Comparison of ENCODE assay signal across 16 cellular contexts in the genomic region with DNA sequence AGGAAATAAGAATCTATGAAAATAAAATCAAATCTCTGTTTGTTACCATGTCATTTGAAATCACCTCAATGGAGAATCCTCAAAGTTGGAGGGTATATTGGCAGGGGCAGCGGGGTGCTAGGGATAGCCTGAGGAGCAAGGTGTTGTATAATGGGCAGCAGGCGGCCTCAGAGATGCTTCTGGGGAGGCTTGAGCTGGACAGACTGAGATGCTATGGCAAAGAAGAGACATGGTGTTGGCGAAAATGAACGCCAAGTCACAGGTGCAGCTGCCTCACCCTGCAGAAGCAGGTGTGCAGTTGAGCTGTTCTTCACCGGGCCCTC. TPM values are rescaled to one million over a fixed set of nuclear protein-coding genes. Genes with fewer than 3 reads are reported as not detected.
DNase-seq lines count a peak whose midpoint lies in the region; ATAC-seq, FAIRE-seq and TF ChIP-seq lines count a peak whose summit lies in the region.
"Had no signal": no experiment of that assay in that cellular context is flagged by ENCODE, and none has a peak within 500 bp of the region (broad histone marks: within the 10 kb centered on the region; RNA-seq: fewer than 3 reads in every experiment).

No MANE protein-coding gene starts in this region.

- no peaks in the 10 kb centered on the region for H4K20me1 ChIP-seq in neural progenitor cell (ENCODE audit: low read depth)

- H3K36me3 Mint-ChIP-seq in activated naive CD4-positive, alpha-beta T cell treated with anti-CD3 and anti-CD28 coated beads, Interleukin-2, amount 50 U/mL, for 72 hours: no peaks in the 10 kb centered on the region
- no peaks in the 10 kb centered on the region for H3K36me3 Mint-ChIP-seq in neural progenitor cell
- no peaks in the 10 kb centered on the region for H3K36me3 Mint-ChIP-seq in glutamatergic neuron (ENCODE audit: unreplicated experiment)
- H3K36me3 Mint-ChIP-seq: stimulated activated naive B cell treated with anti-CD40 and anti-IgM and Interleukin-4, amounts not matched to agents 10 μg/mL and 1 μg/mL and 100 μg/mL, for 72 hours had no signal

- no peak overlapping the region for H3K4me3 ChIP-seq in neural progenitor cell
- no peak overlapping the region for H3K4me3 ChIP-seq in thyroid gland (replicated peaks in 1 of 3)
- H3K4me3 ChIP-seq: lung had no signal

- H3K27ac Mint-ChIP-seq in activated naive CD4-positive, alpha-beta T cell treated with anti-CD3 and anti-CD28 coated beads, Interleukin-2, amount 50 U/mL, for 72 hours: peak overlapping the region; percentile 13 to 75
- H3K27ac Mint-ChIP-seq in neural progenitor cell (peak overlapping the region; percentile 61), glutamatergic neuron (ENCODE audit: unreplicated experiment) (no peak overlapping the region)
- H3K27ac Mint-ChIP-seq: stimulated activated naive B cell treated with anti-CD40 and anti-IgM and Interleukin-4, amounts not matched to agents 10 μg/mL and 1 μg/mL and 100 μg/mL, for 72 hours had no signal

- DNase-seq in activated naive CD4-positive, alpha-beta T cell treated with anti-CD3 and anti-CD28 coated beads, Interleukin-2, amount 50 U/mL, for 72 hours (ENCODE audit: low spot score in 2 of 2): no peak
- DNase-seq in activated naive CD4-positive, alpha-beta T cell (lab: John Stamatoyannopoulos, UW): no peak
- DNase-seq in epithelial cell of prostate (ENCODE audit: low read depth, low spot score) (no peak), neural progenitor cell (ENCODE audit: low spot score) (no peak), urothelium cell line (ENCODE audit: low spot score) (no peak), thyroid gland (no peak), glutamatergic neuron (no peak), hippocampal formation (lab: John Stamatoyannopoulos, UW) (no peak)
- DNase-seq: activated CD4-positive, CD25-positive, alpha-beta regulatory T cell; activated naive CD4-positive, alpha-beta T cell treated with anti-CD3 and anti-CD28 coated beads, Interleukin-2, amount 50 U/mL, for 16 hours; caudate nucleus; hypothalamus; stimulated activated CD4-positive, alpha-beta T cell treated with anti-CD3 and anti-CD28 coated beads, Interleukin-4, amount 100 ng/mL, for 4 hours; stimulated activated naive B cell treated with anti-CD40 and anti-IgM and Interleukin-4, amounts not matched to agents 10 μg/mL and 1 μg/mL and 100 μg/mL, for 72 hours had no signal

- no peak overlapping the region for H2AFZ ChIP-seq in neural progenitor cell (replicated peaks)

- no peak for TF ChIP-seq POLR2A in thyroid gland (IDR thresholded peaks at IDR 0.05)

- TF ChIP-seq CTCF in neural progenitor cell (IDR thresholded peaks at IDR 0.05) (no peak), thyroid gland (IDR thresholded peaks at IDR 0.05) (no peak), glutamatergic neuron (IDR thresholded peaks at IDR 0.05; ENCODE audit: partially characterized antibody, unreplicated experiment) (no peak)

- no peaks in the 10 kb centered on the region for H3K36me3 ChIP-seq in neural progenitor cell
- H3K36me3 ChIP-seq in thyroid gland: no peaks in the 10 kb centered on the region

- peak; percentile 13 for FAIRE-seq in urothelium cell line (lab: Jason Lieb, UNC)
- FAIRE-seq: A204.1 had no signal

- no peaks in the 10 kb centered on the region for H3F3A ChIP-seq in neural progenitor cell (ENCODE audit: low read depth)

- no peak for ATAC-seq in activated naive CD4-positive, alpha-beta T cell treated with anti-CD3 and anti-CD28 coated beads, Interleukin-2, amount 50 U/mL, for 72 hours
- ATAC-seq: stimulated activated naive B cell treated with anti-CD40 and anti-IgM and Interleukin-4, amounts not matched to agents 10 μg/mL and 1 μg/mL and 100 μg/mL, for 72 hours had no signal

- peaks cover 29% of the 10 kb centered on the region for H3K4me1 Mint-ChIP-seq in neural progenitor cell
- H3K4me1 Mint-ChIP-seq in glutamatergic neuron (ENCODE audit: low read depth, unreplicated experiment): peaks cover 14% of the 10 kb centered on the region
- H3K4me1 Mint-ChIP-seq: stimulated activated naive B cell treated with anti-CD40 and anti-IgM and Interleukin-4, amounts not matched to agents 10 μg/mL and 1 μg/mL and 100 μg/mL, for 72 hours had no signal

- peak overlapping the region; percentile 20 for H3K27ac ChIP-seq in epithelial cell of prostate
- no peak overlapping the region for H3K27ac ChIP-seq in neural progenitor cell
- no peak overlapping the region for H3K27ac ChIP-seq in thyroid gland

- H3K27me3 Mint-ChIP-seq in neural progenitor cell (ENCODE audit: insufficient read depth, low read depth) (peaks cover 6% of the 10 kb centered on the region), glutamatergic neuron (ENCODE audit: unreplicated experiment) (peaks cover 5% of the 10 kb centered on the region)

- intact Hi-C loops in thyroid gland (cut with DNase I): no loop called here

- H3K4me3 Mint-ChIP-seq in neural progenitor cell (no peak overlapping the region), glutamatergic neuron (ENCODE audit: unreplicated experiment) (no peak overlapping the region)
- H3K4me3 Mint-ChIP-seq: stimulated activated naive B cell treated with anti-CD40 and anti-IgM and Interleukin-4, amounts not matched to agents 10 μg/mL and 1 μg/mL and 100 μg/mL, for 72 hours had no signal

- H3K9me3 ChIP-seq in neural progenitor cell (ENCODE audit: low read depth): no peaks in the 10 kb centered on the region
- H3K9me3 ChIP-seq in thyroid gland: no peaks in the 10 kb centered on the region

- H3K9me3 Mint-ChIP-seq in activated naive CD4-positive, alpha-beta T cell treated with anti-CD3 and anti-CD28 coated beads, Interleukin-2, amount 50 U/mL, for 72 hours: no peaks in the 10 kb centered on the region
- H3K9me3 Mint-ChIP-seq in neural progenitor cell (no peaks in the 10 kb centered on the region), glutamatergic neuron (ENCODE audit: unreplicated experiment) (peaks cover 2% of the 10 kb centered on the region)
- H3K9me3 Mint-ChIP-seq: stimulated activated naive B cell treated with anti-CD40 and anti-IgM and Interleukin-4, amounts not matched to agents 10 μg/mL and 1 μg/mL and 100 μg/mL, for 72 hours had no signal

- peaks cover 7% of the 10 kb centered on the region for H3K4me1 ChIP-seq in neural progenitor cell
- H3K4me1 ChIP-seq in thyroid gland: no peaks in the 10 kb centered on the region

- WGBS in thyroid gland, 2 donors: 57 to 60% methylated on average over 5 of the region's 5 CpGs

- H3K27me3 ChIP-seq in neural progenitor cell: no peaks in the 10 kb centered on the region
- H3K27me3 ChIP-seq in thyroid gland: no peaks in the 10 kb centered on the region

- no peak overlapping the region for H3K9ac ChIP-seq in neural progenitor cell

- no peak overlapping the region for H3K4me2 ChIP-seq in neural progenitor cell

- H3K79me2 ChIP-seq in neural progenitor cell (ENCODE audit: low read depth): no peaks in the 10 kb centered on the region

RNA-seq across cellular contexts. Expression of a gene that starts 3.1 kb away (rescaled TPM):
- not detected for total RNA-seq in activated naive CD4-positive, alpha-beta T cell treated with anti-CD3 and anti-CD28 coated beads, Interleukin-2, amount 50 U/mL, for 72 hours
- not detected in 2 replicates for total RNA-seq in neural progenitor cell (ENCODE audit: low replicate concordance)
- under 1 TPM in 3 of 4 donors, not detected in 1; 0.13 to 0.33 (median 0.20) TPM for total RNA-seq in thyroid gland
- total RNA-seq in glutamatergic neuron (ENCODE audit: unreplicated experiment): not detected

RNA-seq across cellular contexts. Expression of a gene that starts 51.0 kb away (rescaled TPM):
- 10 to 100 TPM; 11.3 to 22.8 TPM for total RNA-seq in activated naive CD4-positive, alpha-beta T cell treated with anti-CD3 and anti-CD28 coated beads, Interleukin-2, amount 50 U/mL, for 72 hours
- 19.0 and 29.2 TPM in 2 replicates for total RNA-seq in neural progenitor cell (ENCODE audit: low replicate concordance)
- 10 to 100 TPM; 23.4 to 33.9 (median 27.5) TPM for total RNA-seq in thyroid gland
- total RNA-seq in glutamatergic neuron (ENCODE audit: unreplicated experiment): 21.7 TPM
